8 cellular contexts compared by ENCODE assay signal in the genomic region with DNA sequence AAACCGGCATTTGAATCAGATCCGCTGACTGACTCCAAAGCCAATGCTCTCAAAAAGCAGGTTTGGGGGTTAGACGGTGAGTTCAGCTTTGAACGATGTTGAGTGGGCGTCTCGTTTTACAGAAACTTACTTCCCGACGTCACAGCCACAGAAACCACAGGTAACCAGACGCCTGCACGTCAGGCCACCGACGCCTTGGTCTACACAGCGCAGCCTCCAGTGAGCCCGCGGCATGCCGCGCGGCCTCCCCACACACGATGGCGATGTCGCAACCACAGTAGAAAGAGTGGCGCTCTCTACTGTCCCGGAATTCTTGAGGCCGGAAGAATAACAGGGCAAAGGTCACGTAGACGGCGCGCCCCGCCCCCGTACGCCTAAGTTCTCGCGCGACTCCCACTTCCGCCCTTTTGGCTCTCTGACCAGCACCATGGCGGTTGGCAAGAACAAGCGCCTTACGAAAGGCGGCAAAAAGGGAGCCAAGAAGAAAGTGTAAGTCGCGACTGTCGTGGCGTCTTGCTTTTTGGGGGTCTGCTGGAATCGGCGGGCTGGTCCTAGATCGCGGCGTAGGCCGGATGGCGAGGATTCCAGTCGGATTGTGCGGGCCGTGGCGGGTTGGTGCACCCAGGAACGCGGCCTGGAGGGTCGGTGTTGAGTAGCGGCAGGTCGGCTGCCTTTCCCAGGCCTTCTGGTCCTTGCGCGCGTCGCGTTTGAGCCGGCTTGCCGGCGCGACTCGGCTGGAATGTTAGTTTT. TPM values are rescaled to one million over a fixed set of nuclear protein-coding genes. Genes with fewer than 3 reads are reported as not detected.
DNase-seq lines count a peak whose midpoint lies in the region; ATAC-seq and TF ChIP-seq lines count a peak whose summit lies in the region.

A gene (plus strand): TSS at position 403 of the 750 bp plus-strand sequence. CDS start 25 bp downstream, at position 428.

- WGBS in thyroid gland, 2 donors = 1 to 2% methylated on average over 8 to 16 of the region's 69 CpGs

- peak within 1 kb of the TSS; percentile 88 to 97 (median 89) for H3K27ac ChIP-seq in thyroid gland

- peak within 1 kb of the TSS; percentile 96 for H3K4me3 Mint-ChIP-seq in osteocyte (ENCODE audit: unreplicated experiment)

- POLR2A ChIA-PET in GM10248 (lab: Yijun Ruan, JAX) = interaction anchor here (0.6 to 1.0 kb wide), 4 partner anchors 13 to 647 kb away, joined by 3 to 7 read pairs (median 3); no protein-coding TSS in a partner anchor

- peak in 1 of 2 donors; percentile 92 for TF ChIP-seq POLR2A in thyroid gland (IDR thresholded peaks at IDR 0.05)

- peaks cover 29% of the 10 kb centered on the region for H3K4me1 Mint-ChIP-seq in osteocyte (ENCODE audit: unreplicated experiment)

- H3K4me3 ChIP-seq in thyroid gland (replicated peaks in 1 of 3) = peak within 1 kb of the TSS; percentile 21 to 76 (median 65)

- H3K27me3 ChIP-seq in thyroid gland = no peaks in the 10 kb centered on the region

- H3K36me3 Mint-ChIP-seq in activated naive CD4-positive, alpha-beta T cell treated with anti-CD3 and anti-CD28 coated beads, Interleukin-2, amount 50 U/mL, for 72 hours = peaks cover 34 to 48% of the 10 kb centered on the region in 2 donors
- peaks cover 34% of the 10 kb centered on the region for H3K36me3 Mint-ChIP-seq in osteocyte (ENCODE audit: unreplicated experiment)

- peaks cover 3% of the 10 kb centered on the region for H3K27me3 Mint-ChIP-seq in osteocyte (ENCODE audit: unreplicated experiment)

- TF ChIP-seq CTCF in GM10248 (IDR thresholded peaks at IDR 0.05; ENCODE audit: control extremely low read depth, extremely low read depth, low read depth, missing control alignments) (peak; percentile 97), osteocyte (IDR thresholded peaks at IDR 0.05) (peak; percentile 86), thyroid gland (IDR thresholded peaks at IDR 0.05) (peak; percentile 18 to 97 (median 76))

- H3K36me3 ChIP-seq in thyroid gland = peaks cover 23 to 26% of the 10 kb centered on the region in 2 donors

- H3K27ac Mint-ChIP-seq in activated naive CD4-positive, alpha-beta T cell treated with anti-CD3 and anti-CD28 coated beads, Interleukin-2, amount 50 U/mL, for 72 hours = peak within 1 kb of the TSS; percentile 97 to 100
- H3K27ac Mint-ChIP-seq in osteocyte (ENCODE audit: unreplicated experiment) = peak within 1 kb of the TSS; percentile 98

- H3K4me1 ChIP-seq in thyroid gland = peaks cover 26 to 34% of the 10 kb centered on the region in 2 donors

- H3K9me3 Mint-ChIP-seq in activated naive CD4-positive, alpha-beta T cell treated with anti-CD3 and anti-CD28 coated beads, Interleukin-2, amount 50 U/mL, for 72 hours = peaks cover 0 to 6% of the 10 kb centered on the region in 2 donors
- H3K9me3 Mint-ChIP-seq in osteocyte (ENCODE audit: unreplicated experiment) = no peaks in the 10 kb centered on the region

- intact Hi-C loops in thyroid gland (cut with DNase I) = loop anchor here (10.0 kb wide), 1 partner anchor 85 kb away; a partner anchor contains a TSS

- CTCF ChIA-PET in GM10248 (lab: Yijun Ruan, JAX) = interaction anchor here (1.0 to 2.9 kb wide), 8 partner anchors 10 to 69 kb away, joined by 3 to 16 read pairs (median 5); no protein-coding TSS in a partner anchor

- no peaks in the 10 kb centered on the region for H3K9me3 ChIP-seq in thyroid gland

- DNase-seq in GM10248 (ENCODE audit: extremely low spot score) = peak; percentile 93
- peak; percentile 87 for DNase-seq in NCI-H1048 (lab: John Stamatoyannopoulos, UW)
- DNase-seq in activated naive CD4-positive, alpha-beta T cell treated with anti-CD3 and anti-CD28 coated beads, Interleukin-2, amount 50 U/mL, for 72 hours (ENCODE audit: low spot score in 2 of 2) = peak; percentile 99 to 100
- peak; percentile 98 for DNase-seq in glomerular visceral epithelial cell (ENCODE audit: extremely low spot score)
- DNase-seq in osteocyte (ENCODE audit: extremely low spot score, unreplicated experiment) = peak; percentile 99
- DNase-seq in thyroid gland = peak; percentile 96 to 97

- peak; percentile 96 for ATAC-seq in HG02571 (IDR thresholded peaks at IDR 0.05; ENCODE audit: unreplicated experiment)
- peak; percentile 96 for ATAC-seq in SK-N-SH treated with all-trans-retinoic acid at 6 μM for 48 hours
- ATAC-seq in activated naive CD4-positive, alpha-beta T cell treated with anti-CD3 and anti-CD28 coated beads, Interleukin-2, amount 50 U/mL, for 72 hours = peak; percentile 91 to 93

TF ChIP-seq in SK-N-SH treated with all-trans-retinoic acid at 6 μM for 48 hours, 23 proteins besides CTCF, POLR2A, EP300 and RAD21 (continues in another document):
- TF ChIP-seq SNAI2 (CRISPR knock-in tag; IDR thresholded peaks at IDR 0.05) (no peak), OSR1 (CRISPR knock-in tag; IDR thresholded peaks at IDR 0.05) (no peak), BACH2 (CRISPR knock-in tag; IDR thresholded peaks at IDR 0.05; ENCODE audit: borderline replicate concordance) (no peak), ISL1 (CRISPR knock-in tag; IDR thresholded peaks at IDR 0.05) (no peak), ZC3H10 (CRISPR knock-in tag; IDR thresholded peaks at IDR 0.05) (no peak), TCF4 (CRISPR knock-in tag; IDR thresholded peaks at IDR 0.05; ENCODE audit: borderline replicate concordance) (no peak), GLIS3 (CRISPR knock-in tag; IDR thresholded peaks at IDR 0.05) (no peak), ZFP3 (CRISPR knock-in tag; IDR thresholded peaks at IDR 0.05) (0 out of 2 replicates have a peak, but pooled peaks have one; percentile 10), RARB (CRISPR knock-in tag; IDR thresholded peaks at IDR 0.05) (no peak), PPARA (CRISPR knock-in tag; IDR thresholded peaks at IDR 0.05; ENCODE audit: borderline replicate concordance) (no peak), CSDC2 (CRISPR knock-in tag; IDR thresholded peaks at IDR 0.05) (no peak), ARNTL (CRISPR knock-in tag; IDR thresholded peaks at IDR 0.05; ENCODE audit: borderline replicate concordance, low read depth) (no peak), ZNF565 (CRISPR knock-in tag; conservative IDR thresholded peaks at IDR 0.05; ENCODE audit: low read depth) (no peak)
- TF ChIP-seq, protein P1, sequence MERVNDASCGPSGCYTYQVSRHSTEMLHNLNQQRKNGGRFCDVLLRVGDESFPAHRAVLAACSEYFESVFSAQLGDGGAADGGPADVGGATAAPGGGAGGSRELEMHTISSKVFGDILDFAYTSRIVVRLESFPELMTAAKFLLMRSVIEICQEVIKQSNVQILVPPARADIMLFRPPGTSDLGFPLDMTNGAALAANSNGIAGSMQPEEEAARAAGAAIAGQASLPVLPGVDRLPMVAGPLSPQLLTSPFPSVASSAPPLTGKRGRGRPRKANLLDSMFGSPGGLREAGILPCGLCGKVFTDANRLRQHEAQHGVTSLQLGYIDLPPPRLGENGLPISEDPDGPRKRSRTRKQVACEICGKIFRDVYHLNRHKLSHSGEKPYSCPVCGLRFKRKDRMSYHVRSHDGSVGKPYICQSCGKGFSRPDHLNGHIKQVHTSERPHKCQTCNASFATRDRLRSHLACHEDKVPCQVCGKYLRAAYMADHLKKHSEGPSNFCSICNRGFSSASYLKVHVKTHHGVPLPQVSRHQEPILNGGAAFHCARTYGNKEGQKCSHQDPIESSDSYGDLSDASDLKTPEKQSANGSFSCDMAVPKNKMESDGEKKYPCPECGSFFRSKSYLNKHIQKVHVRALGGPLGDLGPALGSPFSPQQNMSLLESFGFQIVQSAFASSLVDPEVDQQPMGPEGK (CRISPR knock-in tag; IDR thresholded peaks at IDR 0.05; ENCODE audit: borderline replicate concordance) = no peak
- TF ChIP-seq, protein P2, sequence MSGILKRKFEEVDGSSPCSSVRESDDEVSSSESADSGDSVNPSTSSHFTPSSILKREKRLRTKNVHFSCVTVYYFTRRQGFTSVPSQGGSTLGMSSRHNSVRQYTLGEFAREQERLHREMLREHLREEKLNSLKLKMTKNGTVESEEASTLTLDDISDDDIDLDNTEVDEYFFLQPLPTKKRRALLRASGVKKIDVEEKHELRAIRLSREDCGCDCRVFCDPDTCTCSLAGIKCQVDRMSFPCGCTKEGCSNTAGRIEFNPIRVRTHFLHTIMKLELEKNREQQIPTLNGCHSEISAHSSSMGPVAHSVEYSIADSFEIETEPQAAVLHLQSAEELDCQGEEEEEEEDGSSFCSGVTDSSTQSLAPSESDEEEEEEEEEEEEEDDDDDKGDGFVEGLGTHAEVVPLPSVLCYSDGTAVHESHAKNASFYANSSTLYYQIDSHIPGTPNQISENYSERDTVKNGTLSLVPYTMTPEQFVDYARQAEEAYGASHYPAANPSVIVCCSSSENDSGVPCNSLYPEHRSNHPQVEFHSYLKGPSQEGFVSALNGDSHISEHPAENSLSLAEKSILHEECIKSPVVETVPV (CRISPR knock-in tag; IDR thresholded peaks at IDR 0.05) = no peak
- TF ChIP-seq, protein P3, sequence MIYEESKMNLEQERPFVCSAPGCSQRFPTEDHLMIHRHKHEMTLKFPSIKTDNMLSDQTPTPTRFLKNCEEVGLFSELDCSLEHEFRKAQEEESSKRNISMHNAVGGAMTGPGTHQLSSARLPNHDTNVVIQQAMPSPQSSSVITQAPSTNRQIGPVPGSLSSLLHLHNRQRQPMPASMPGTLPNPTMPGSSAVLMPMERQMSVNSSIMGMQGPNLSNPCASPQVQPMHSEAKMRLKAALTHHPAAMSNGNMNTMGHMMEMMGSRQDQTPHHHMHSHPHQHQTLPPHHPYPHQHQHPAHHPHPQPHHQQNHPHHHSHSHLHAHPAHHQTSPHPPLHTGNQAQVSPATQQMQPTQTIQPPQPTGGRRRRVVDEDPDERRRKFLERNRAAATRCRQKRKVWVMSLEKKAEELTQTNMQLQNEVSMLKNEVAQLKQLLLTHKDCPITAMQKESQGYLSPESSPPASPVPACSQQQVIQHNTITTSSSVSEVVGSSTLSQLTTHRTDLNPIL (CRISPR knock-in tag; IDR thresholded peaks at IDR 0.05; ENCODE audit: low read depth) = no peak

RNA-seq across cellular contexts. Expression of the gene that starts here (rescaled TPM):
- 1,000 to 10,000 TPM; 2,119 to 2,880 TPM for total RNA-seq in activated naive CD4-positive, alpha-beta T cell treated with anti-CD3 and anti-CD28 coated beads, Interleukin-2, amount 50 U/mL, for 72 hours
- 1,534 and 1,586 TPM in 2 replicates for total RNA-seq in osteocyte
- 1,000 to 10,000 TPM; 2,907 to 6,038 (median 3,041) TPM for total RNA-seq in thyroid gland

Comparison
In these comparisons a context has a peak if more than half of its experiments do, and no peak if none do; other contexts are left out.
1. Peak in every context shown above with its lines: DNase-seq, ATAC-seq, H3K4me3 ChIP-seq and H3K27ac ChIP-seq.